In genomic region chr16:8718753-8719386, GRCh38 we compare ENCODE assay signal across 20 cellular contexts. TPM values are rescaled to one million over a fixed set of nuclear protein-coding genes. Genes with fewer than 3 reads are reported as not detected.
A peak's percentile ranks its signal among the peaks of the same experiment; 100 is the strongest.
DNase-seq lines count a peak whose midpoint lies in the region; TF ChIP-seq lines count a peak whose summit lies in the region.
"Had no signal": no experiment of that assay in that cellular context is flagged by ENCODE, and none has a peak within 500 bp of the region (broad histone marks: within the 10 kb centered on the region; RNA-seq: fewer than 3 reads in every experiment).

No MANE protein-coding gene starts in this region.

- no peak for TF ChIP-seq CTCF in type B pancreatic cell (conservative IDR thresholded peaks at IDR 0.05)

- H3K27ac ChIP-seq in layer of hippocampus (ENCODE audit: low read depth, low read length), result peak overlapping the region; percentile 62
- H3K27ac ChIP-seq: HL-60, spleen, tibial nerve had no signal

- H3K4me1 Mint-ChIP-seq in type B pancreatic cell (ENCODE audit: unreplicated experiment) (peaks cover 21% of the 10 kb centered on the region), immature natural killer cell (peaks cover 0 to 2% of the 10 kb centered on the region in 2 donors)
- H3K4me1 Mint-ChIP-seq: activated naive CD4-positive, alpha-beta T cell treated with anti-CD3 and anti-CD28 coated beads, Interleukin-2, amount 10 ng/mL, durations not matched to agents 7 days and 5 days had no signal

- peak overlapping the region; percentile 21 for H3K4me3 Mint-ChIP-seq in type B pancreatic cell
- H3K4me3 Mint-ChIP-seq in immature natural killer cell, result no peak overlapping the region
- H3K4me3 Mint-ChIP-seq: activated naive CD4-positive, alpha-beta T cell treated with anti-CD3 and anti-CD28 coated beads, Interleukin-2, amount 10 ng/mL, durations not matched to agents 7 days and 5 days; B cell had no signal

- H3K36me3 Mint-ChIP-seq in type B pancreatic cell (no peaks in the 10 kb centered on the region), immature natural killer cell (peaks cover 8 to 21% (median 20%) of the 10 kb centered on the region in 3 donors)
- H3K36me3 Mint-ChIP-seq: activated naive CD4-positive, alpha-beta T cell treated with anti-CD3 and anti-CD28 coated beads, Interleukin-2, amount 10 ng/mL, durations not matched to agents 7 days and 5 days had no signal

- no peaks in the 10 kb centered on the region; the same call in 1 of the 2 replicates for H3K4me1 ChIP-seq in HAP-1

- H3K36me3 ChIP-seq in HAP-1 (replicated peaks), result no peaks in the 10 kb centered on the region

- H3K27ac Mint-ChIP-seq in type B pancreatic cell (peak overlapping the region; percentile 52), immature natural killer cell (no peak overlapping the region)
- H3K27ac Mint-ChIP-seq: activated naive CD4-positive, alpha-beta T cell treated with anti-CD3 and anti-CD28 coated beads, Interleukin-2, amount 10 ng/mL, durations not matched to agents 7 days and 5 days; B cell had no signal

- no peak overlapping the region for H3K4me3 ChIP-seq in HAP-1
- H3K4me3 ChIP-seq: spleen, tibial nerve had no signal

- no peaks in the 10 kb centered on the region for H3K9me3 Mint-ChIP-seq in type B pancreatic cell
- H3K9me3 Mint-ChIP-seq in immature natural killer cell, result no peaks in the 10 kb centered on the region

- in situ Hi-C loops in HAP-1 (cut with MboI; ENCODE audit: low sequenced_read_pairs), result no loop called here

- H3K27me3 Mint-ChIP-seq in type B pancreatic cell, result no peaks in the 10 kb centered on the region
- H3K27me3 Mint-ChIP-seq in immature natural killer cell (ENCODE audit: low read depth in 3 of 3), result peaks cover 0 to 3% (median 0%) of the 10 kb centered on the region in 3 donors
- H3K27me3 Mint-ChIP-seq: activated naive CD4-positive, alpha-beta T cell treated with anti-CD3 and anti-CD28 coated beads, Interleukin-2, amount 10 ng/mL, durations not matched to agents 7 days and 5 days; B cell had no signal

- H3K27me3 ChIP-seq in layer of hippocampus (ENCODE audit: control insufficient read depth, insufficient read depth, low read length) (no peaks in the 10 kb centered on the region), HAP-1 (ENCODE audit: low read depth) (no peaks in the 10 kb centered on the region)
- H3K27me3 ChIP-seq: spleen, tibial nerve had no signal

- DNase-seq in NCI-H748 (lab: John Stamatoyannopoulos, UW; ENCODE audit: unreplicated experiment) (peak; percentile 40), NCI-H748 treated with DMSO at 0.1 percent for 48 hours (lab: John Stamatoyannopoulos, UW) (no peak), NCI-H69 (lab: John Stamatoyannopoulos, UW) (peak; percentile 63), type B pancreatic cell (ENCODE audit: extremely low spot score, unreplicated experiment) (no peak), EL (no peak), HAP-1 (ENCODE audit: low spot score in 2 of 2) (no peak), immature natural killer cell (no peak)
- DNase-seq: activated CD4-positive, alpha-beta T cell treated with anti-CD3 and anti-CD28 coated beads for 4 hours; activated naive CD4-positive, alpha-beta T cell treated with anti-CD3 and anti-CD28 coated beads, Interleukin-2, amount 10 ng/mL, durations not matched to agents 7 days and 5 days; erythroblast; foreskin fibroblast; NCI-H2171; SIG-M5; spleen; stimulated activated CD4-positive, alpha-beta T cell treated with anti-CD3 and anti-CD28 coated beads, Interleukin-4, amount 100 ng/mL, for 24 hours; stimulated activated naive CD8-positive, alpha-beta T cell treated with anti-CD3 and anti-CD28 coated beads, Interleukin-15, Interleukin-2, amounts not matched to agents 100 U/mL and 50 U/mL, for 24 hours had no signal

- peaks cover 3% of the 10 kb centered on the region; the same call in 1 of the 2 replicates for H3K9me3 ChIP-seq in HAP-1

RNA-seq across cellular contexts. Expression of gene ABAT, which starts 44.5 kb away (rescaled TPM):
- 21.1 and 32.1 TPM in 2 replicates for total RNA-seq in type B pancreatic cell (ENCODE audit: low replicate concordance)
- 1 to 10 TPM in 2 of 3 donors, not detected in 1; 1.9 to 5.4 TPM for polyA plus RNA-seq in immature natural killer cell

Comparison
In these comparisons a context has a peak if more than half of its experiments do, and no peak if none do; other contexts are left out.
1. DNase-seq: peak in NCI-H748 (single experiment) and NCI-H69 (single experiment); none in NCI-H748 treated with DMSO at 0.1 percent for 48 hours (single experiment), type B pancreatic cell (single experiment), EL (single experiment), HAP-1 (0 of 2) and immature natural killer cell (0 of 3).